Comparison of ENCODE assay signal across 8 cellular contexts in the genomic region with DNA sequence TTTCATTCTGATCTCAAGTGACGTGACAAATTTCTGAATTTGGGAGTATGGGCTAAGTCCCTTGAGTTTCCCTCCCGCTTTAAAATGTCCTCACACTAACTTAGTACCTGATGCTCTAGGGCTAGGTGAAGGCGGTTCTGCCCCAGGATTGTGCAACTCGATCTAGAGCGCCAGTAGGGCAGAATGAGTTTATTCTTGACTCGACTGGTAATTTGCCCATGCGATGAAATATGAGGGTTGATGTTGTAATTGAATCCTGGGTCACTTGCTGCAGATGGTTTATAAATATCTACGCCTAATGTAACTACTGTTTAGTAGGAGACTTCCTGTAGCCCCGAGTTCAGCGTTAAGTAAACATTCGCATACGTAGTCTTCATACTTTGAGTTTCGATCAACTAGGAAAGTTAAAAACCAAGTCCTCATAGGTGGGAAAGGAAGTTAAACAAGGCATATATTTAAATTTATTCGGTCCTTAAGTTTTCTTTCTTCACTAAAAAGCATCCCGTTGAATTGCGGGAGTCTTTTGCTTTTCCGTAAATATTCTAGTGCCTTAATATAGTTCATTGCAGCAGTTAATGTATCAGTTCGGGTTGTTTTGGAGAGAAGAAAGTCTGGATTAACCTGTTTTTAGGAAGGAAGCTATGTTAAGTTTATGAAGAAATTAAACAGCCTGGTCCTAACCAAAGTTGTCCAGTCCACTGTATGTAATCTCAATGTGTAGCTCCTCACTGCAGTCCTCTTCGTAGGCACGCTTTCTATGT. TPM values are rescaled to one million over a fixed set of nuclear protein-coding genes. Genes with fewer than 3 reads are reported as not detected.
DNase-seq lines count a peak whose midpoint lies in the region; ATAC-seq and TF ChIP-seq lines count a peak whose summit lies in the region.

No MANE protein-coding gene starts in this region.

- peak overlapping the region; percentile 98 for H2BK5ac ChIP-seq in IMR-90 (ENCODE audit: low read depth, low read length, poor library complexity, severe bottlenecking)

- peak overlapping the region; percentile 88 for H3K4me3 ChIP-seq in CD8-positive, alpha-beta memory T cell (ENCODE audit: low read length)
- H3K4me3 ChIP-seq in IMR-90 (ENCODE audit: insufficient read depth, low read depth, low read length) (peak overlapping the region; percentile 95), epithelial cell of proximal tubule (ENCODE audit: low read depth, low read length) (peak overlapping the region; percentile 79)

- peak overlapping the region; percentile 74; the same call in 1 of the 2 replicates for H2AK5ac ChIP-seq in IMR-90 (ENCODE audit: low read depth, low read length)

- DNase-seq in CD8-positive, alpha-beta memory T cell, result peak in 3 of 5 donors; percentile 19 to 56 (median 35)
- DNase-seq in IMR-90, result peak; percentile 88
- DNase-seq in T-cell, result peak in 14 of 34 experiments; percentile 19 to 51 (median 28)
- DNase-seq in epithelial cell of proximal tubule (ENCODE audit: low read depth), result no peak
- DNase-seq in nephron progenitor cell, result no peak
- no peak for DNase-seq in NCI-H446 treated with DMSO at 0.1 percent for 48 hours (lab: John Stamatoyannopoulos, UW)
- no peak for DNase-seq in effector CD8-positive, alpha-beta T cell (lab: John Stamatoyannopoulos, UW)

- H3K9me3 ChIP-seq in CD8-positive, alpha-beta memory T cell (ENCODE audit: low read length), result no peaks in the 10 kb centered on the region
- no peaks in the 10 kb centered on the region for H3K9me3 ChIP-seq in IMR-90 (ENCODE audit: control insufficient read depth, insufficient read depth, low read length)

- H3K18ac ChIP-seq in IMR-90 (ENCODE audit: low read depth, low read length), result peak overlapping the region; percentile 78

- peak overlapping the region; percentile 65 for H4K91ac ChIP-seq in IMR-90 (ENCODE audit: insufficient read depth, low read depth, low read length)

- H2BK15ac ChIP-seq in IMR-90 (ENCODE audit: low read depth, low read length), result no peak overlapping the region; the same call in 2 of the 3 replicates

- H3K27me3 Mint-ChIP-seq in CD8-positive, alpha-beta memory T cell, result no peaks in the 10 kb centered on the region
- H3K27me3 Mint-ChIP-seq in T-cell (no peaks in the 10 kb centered on the region), nephron progenitor cell (ENCODE audit: low read depth, poor library complexity) (no peaks in the 10 kb centered on the region)

- peaks cover 0 to 11% (median 0%) of the 10 kb centered on the region in 3 donors for H3K36me3 Mint-ChIP-seq in CD8-positive, alpha-beta memory T cell
- H3K36me3 Mint-ChIP-seq in T-cell (peaks cover 3% of the 10 kb centered on the region), nephron progenitor cell (ENCODE audit: low read depth) (peaks cover 9% of the 10 kb centered on the region)

- H3K27me3 ChIP-seq in CD8-positive, alpha-beta memory T cell (ENCODE audit: insufficient read depth, low read length, poor library complexity, severe bottlenecking), result no peaks in the 10 kb centered on the region
- no peaks in the 10 kb centered on the region for H3K27me3 ChIP-seq in IMR-90 (ENCODE audit: control insufficient read depth, insufficient read depth, low read length)

- H3K9me3 Mint-ChIP-seq in CD8-positive, alpha-beta memory T cell, result no peaks in the 10 kb centered on the region
- no peaks in the 10 kb centered on the region for H3K9me3 Mint-ChIP-seq in T-cell
- no peaks in the 10 kb centered on the region for H3K9me3 Mint-ChIP-seq in nephron progenitor cell

- POLR2A ChIA-PET in CD8-positive, alpha-beta memory T cell (lab: Charles Lee), result interaction anchor here (0.7 to 5.0 kb wide), 12 partner anchors 8 to 522 kb away, joined by 3 to 46 read pairs (median 7); a partner anchor contains a TSS
- POLR2A ChIA-PET in IMR-90 (lab: Charles Lee; ENCODE audit: unreplicated experiment), result no interaction called here
- POLR2A ChIA-PET in T-cell (lab: Charles Lee), result interaction anchor here (0.5 to 1.5 kb wide), 5 partner anchors 8 to 96 kb away, joined by 3 to 5 read pairs (median 3); a partner anchor contains a TSS

- H3K4me1 Mint-ChIP-seq in CD8-positive, alpha-beta memory T cell, result peaks cover 39 to 70% (median 52%) of the 10 kb centered on the region in 3 donors
- H3K4me1 Mint-ChIP-seq in T-cell (peaks cover 50 to 66% (median 52%) of the 10 kb centered on the region in 3 donors), nephron progenitor cell (peaks cover 34% of the 10 kb centered on the region)

- peak overlapping the region; percentile 82 for H3K14ac ChIP-seq in IMR-90 (replicated peaks; ENCODE audit: low read depth, low read length)

- peak overlapping the region; percentile 96 for H3K4ac ChIP-seq in IMR-90 (ENCODE audit: low read depth, low read length)

- peak overlapping the region; percentile 88 for H3K27ac ChIP-seq in CD8-positive, alpha-beta memory T cell (ENCODE audit: low read depth, low read length)
- H3K27ac ChIP-seq in IMR-90 (ENCODE audit: insufficient read depth, low read length), result peak overlapping the region; percentile 99

- H3K36me3 ChIP-seq in CD8-positive, alpha-beta memory T cell (ENCODE audit: insufficient read depth, low read length), result no peaks in the 10 kb centered on the region
- no peaks in the 10 kb centered on the region for H3K36me3 ChIP-seq in IMR-90 (ENCODE audit: control insufficient read depth, insufficient read depth, low read length)

- H3K79me1 ChIP-seq in IMR-90 (ENCODE audit: low read depth in 1 of 2, low read length in 2 of 2), result peaks cover 10 to 55% of the 10 kb centered on the region in 2 experiments

- H3K9me1 ChIP-seq in IMR-90 (ENCODE audit: insufficient read depth, low read length), result peaks cover 7% of the 10 kb centered on the region

- no peak for ATAC-seq in IMR-90 (ENCODE audit: low read depth)
- no peak for ATAC-seq in T-cell (replicated peaks in 1 of 4)
- no peak for ATAC-seq in GM21619 (IDR thresholded peaks at IDR 0.05; ENCODE audit: unreplicated experiment)

- no CpG with 5 or more reads among the region's 20 CpGs for WGBS in IMR-90 (ENCODE audit: extremely low coverage in 2 of 2, insufficient read length in 1 of 2), 2 experiments

- dilution Hi-C loops in IMR-90 (cut with HindIII; ENCODE audit: low sequenced_read_pairs, unreplicated experiment), result no loop called here

- no peak for TF ChIP-seq POLR2A in IMR-90 (IDR thresholded peaks at IDR 0.05; ENCODE audit: low read depth, low read length)

- peaks cover 35% of the 10 kb centered on the region for H3K4me1 ChIP-seq in CD8-positive, alpha-beta memory T cell (ENCODE audit: insufficient read depth, low read length)
- peaks cover 5% of the 10 kb centered on the region for H3K4me1 ChIP-seq in IMR-90 (ENCODE audit: control insufficient read depth, insufficient read depth, low read length)

- H3K4me3 Mint-ChIP-seq in CD8-positive, alpha-beta memory T cell, result peak overlapping the region; percentile 82 to 98 (median 95)
- H3K4me3 Mint-ChIP-seq in T-cell (peak overlapping the region; percentile 85 to 88 (median 86)), nephron progenitor cell (peak overlapping the region; percentile 89)

- TF ChIP-seq CTCF in IMR-90 (conservative IDR thresholded peaks at IDR 0.05; ENCODE audit: low read depth, low read length) (no peak), epithelial cell of proximal tubule (conservative IDR thresholded peaks at IDR 0.05; ENCODE audit: low read depth, low read length) (no peak), nephron progenitor cell (IDR thresholded peaks at IDR 0.05) (no peak)

- H3K23ac ChIP-seq in IMR-90 (ENCODE audit: low read depth, low read length), result peak overlapping the region; percentile 87

- H3K27ac Mint-ChIP-seq in CD8-positive, alpha-beta memory T cell, result peak overlapping the region; percentile 80 to 96 (median 92)
- H3K27ac Mint-ChIP-seq in T-cell (peak overlapping the region; percentile 91 to 94), nephron progenitor cell (peak overlapping the region; percentile 88)

- H3K9ac ChIP-seq in IMR-90 (ENCODE audit: low read depth, low read length), result peak overlapping the region; percentile 97

- peaks cover 31% of the 10 kb centered on the region for H4K20me1 ChIP-seq in IMR-90 (ENCODE audit: insufficient read depth, low read length)

- peak overlapping the region; percentile 50; the same call in 1 of the 2 replicates for H2BK120ac ChIP-seq in IMR-90 (ENCODE audit: low read depth, low read length)

- CTCF ChIA-PET in CD8-positive, alpha-beta memory T cell (lab: Charles Lee), result interaction anchor here (1.0 to 6.8 kb wide), 15 partner anchors 9 to 104 kb away, joined by 3 to 164 read pairs (median 7); a partner anchor contains a TSS
- CTCF ChIA-PET in IMR-90 (lab: Yijun Ruan, JAX) (interaction anchor here (0.8 to 2.2 kb wide), 4 partner anchors 8 to 79 kb away, joined by 4 to 9 read pairs (median 8); no protein-coding TSS in a partner anchor), T-cell (lab: Charles Lee) (interaction anchor here (0.5 to 6.4 kb wide), 16 partner anchors 8 to 243 kb away, joined by 3 to 64 read pairs (median 6); a partner anchor contains a TSS)

- H2AK9ac ChIP-seq in IMR-90 (replicated peaks; ENCODE audit: low read depth, low read length, poor library complexity), result peak overlapping the region; percentile 94

- H2AFZ ChIP-seq in IMR-90 (replicated peaks; ENCODE audit: low read length, poor library complexity), result peak overlapping the region; percentile 96

- H4K5ac ChIP-seq in IMR-90 (ENCODE audit: low read depth, low read length), result peak overlapping the region; percentile 57

- in situ Hi-C loops in IMR-90 (cut with MboI; ENCODE audit: low sequenced_read_pairs), result no loop called here

- intact Hi-C loops in IMR-90 (cut with micrococcal nuclease), result loop anchor here (1.0 to 5.0 kb wide), 3 partner anchors 8 to 373 kb away; a partner anchor contains a TSS

- TF ChIP-seq RAD21 in IMR-90 (IDR thresholded peaks at IDR 0.05; ENCODE audit: low read length), result no peak

- TSS peak; percentile 47 for BruUV-seq in IMR-90 (replicated peaks; lab: Mats Ljungman, UMichigan)

- peak overlapping the region; percentile 0 to 93; a peak in 3 of 4 replicates for H4K8ac ChIP-seq in IMR-90 (ENCODE audit: low read depth in 2 of 2, low read length in 2 of 2)

- H3K56ac ChIP-seq in IMR-90 (ENCODE audit: extremely low read depth, insufficient read depth, low read length), result peak overlapping the region; percentile 84

- H3K4me2 ChIP-seq in IMR-90 (ENCODE audit: low read depth, low read length), result peak overlapping the region; percentile 69

- 0 out of 2 replicates have a peak overlapping the region, but pooled peaks have one; percentile 1 for H2BK20ac ChIP-seq in IMR-90 (ENCODE audit: low read depth, low read length)

RNA-seq across cellular contexts. Expression of a gene that starts 1.6 kb away (rescaled TPM):
- total RNA-seq in CD8-positive, alpha-beta memory T cell, result 10 to 100 TPM; 65.4 to 67.4 TPM
- polyA plus RNA-seq in CD8-positive, alpha-beta memory T cell, result 66.4 TPM
- total RNA-seq in IMR-90 (2012; rRNA removed) (22.8 and 26.4 TPM in 2 replicates), T-cell (10 to 100 TPM; 55.3 to 69.0 (median 64.0) TPM), epithelial cell of proximal tubule (25.9 and 32.0 TPM in 2 replicates)
- 16.1 and 16.7 TPM in 2 replicates for polyA plus RNA-seq in IMR-90 (2012; rRNA removed)
- 5.6 and 8.3 TPM in 2 replicates for polyA plus RNA-seq in IMR-90 (2012; cell fraction: cytosol; rRNA removed)
- 5.5 and 15.8 TPM in 2 replicates for polyA plus RNA-seq in IMR-90 (2012; cell fraction: nucleus; rRNA removed; ENCODE audit: low replicate concordance)

RNA-seq across cellular contexts. Expression of a gene that starts 35.3 kb away (rescaled TPM):
- 10 to 100 TPM; 23.2 to 27.4 TPM for total RNA-seq in CD8-positive, alpha-beta memory T cell
- 6.1 TPM for polyA plus RNA-seq in CD8-positive, alpha-beta memory T cell
- total RNA-seq in IMR-90 (2012; rRNA removed), result 9.5 and 15.8 TPM in 2 replicates
- polyA plus RNA-seq in IMR-90 (2012; rRNA removed), result 33.0 and 41.3 TPM in 2 replicates
- 26.4 and 33.2 TPM in 2 replicates for polyA plus RNA-seq in IMR-90 (2012; cell fraction: cytosol; rRNA removed)
- 96.6 and 172 TPM in 2 replicates for polyA plus RNA-seq in IMR-90 (2012; cell fraction: nucleus; rRNA removed; ENCODE audit: low replicate concordance)
- 10 to 100 TPM; 33.9 to 60.7 (median 52.4) TPM for total RNA-seq in T-cell
- total RNA-seq in epithelial cell of proximal tubule, result 44.5 and 74.9 TPM in 2 replicates

Comparison
In these comparisons a context has a peak if more than half of its experiments do, and no peak if none do; other contexts are left out.
1. DNase-seq: peak in CD8-positive, alpha-beta memory T cell (3 of 5) and IMR-90 (single experiment); none in epithelial cell of proximal tubule (single experiment), nephron progenitor cell (single experiment), NCI-H446 treated with DMSO at 0.1 percent for 48 hours (single experiment) and effector CD8-positive, alpha-beta T cell (single experiment).
2. Peak in every context shown above with its lines, with median percentiles within 50 percentile points of each other: H3K4me3 ChIP-seq, H3K27ac Mint-ChIP-seq and H3K4me3 Mint-ChIP-seq.